10 cellular contexts compared by ENCODE assay signal in the genomic region with DNA sequence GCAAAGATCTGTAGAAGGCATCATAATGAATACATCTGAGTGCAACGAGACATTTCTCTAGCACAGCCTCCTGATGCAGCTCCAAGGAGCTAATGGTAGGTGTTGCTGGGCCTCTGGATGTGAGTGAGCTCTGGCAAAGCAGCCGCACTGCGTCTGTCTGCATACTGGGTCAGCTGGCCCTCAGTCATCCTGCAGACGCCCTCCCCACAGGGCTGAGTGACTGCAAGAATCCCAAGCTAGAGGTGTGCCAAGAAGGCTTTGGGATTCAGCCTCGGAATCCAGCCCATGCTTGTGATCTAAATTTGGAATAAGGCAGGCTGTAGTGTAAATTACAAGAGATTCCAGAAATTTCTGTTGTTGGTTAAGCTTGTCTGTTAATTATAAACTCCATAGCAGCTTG. TPM values are rescaled to one million over a fixed set of nuclear protein-coding genes. Genes with fewer than 3 reads are reported as not detected.
DNase-seq lines count a peak whose midpoint lies in the region; ATAC-seq and TF ChIP-seq lines count a peak whose summit lies in the region.
"Had no signal": no experiment of that assay in that cellular context is flagged by ENCODE, and none has a peak within 500 bp of the region (broad histone marks: within the 10 kb centered on the region; RNA-seq: fewer than 3 reads in every experiment).

No MANE protein-coding gene starts in this region.

- H3K27me3 Mint-ChIP-seq in CD4-positive, alpha-beta T cell, result no peaks in the 10 kb centered on the region
- no peaks in the 10 kb centered on the region for H3K27me3 Mint-ChIP-seq in progenitor cell of endocrine pancreas

- peak overlapping the region; percentile 95 for H3K27ac Mint-ChIP-seq in CD4-positive, alpha-beta T cell
- no peak overlapping the region for H3K27ac Mint-ChIP-seq in progenitor cell of endocrine pancreas

- POLR2A ChIA-PET in CD4-positive, alpha-beta T cell (lab: Charles Lee), result interaction anchor here (0.8 to 6.6 kb wide), 3 partner anchors 10 to 17 kb away, joined by 3 to 152 read pairs (median 67); a partner anchor contains a TSS

- peaks cover 4% of the 10 kb centered on the region for H3K36me3 ChIP-seq in rectal smooth muscle tissue (ENCODE audit: control insufficient read depth, insufficient read depth, low read length)

- H3K4me1 ChIP-seq in rectal smooth muscle tissue (ENCODE audit: control insufficient read depth, insufficient read depth, low read length), result peaks cover 31% of the 10 kb centered on the region
- H3K4me1 ChIP-seq: right lobe of liver had no signal

- DNase-seq in CD4-positive, alpha-beta T cell, result no peak
- DNase-seq in anterior cingulate cortex (lab: John Stamatoyannopoulos, UW) (peak in 32 of 58 donors; percentile 5 to 67 (median 24)), left ventricle myocardium superior (peak; percentile 79), COR-L47 (lab: John Stamatoyannopoulos, UW) (no peak), progenitor cell of endocrine pancreas (ENCODE audit: low spot score, unreplicated experiment) (no peak), activated gamma-delta T cell treated with Interleukin-2 at 50 U/mL for 16 hours (no peak), NCI-H1694 (lab: John Stamatoyannopoulos, UW) (no peak)
- DNase-seq: NCI-H1092 treated with DMSO at 0.1 percent for 48 hours, right lobe of liver had no signal

- no peak overlapping the region for H3K4me3 ChIP-seq in rectal smooth muscle tissue (ENCODE audit: low read length)
- H3K4me3 ChIP-seq: right lobe of liver had no signal

- H3K27me3 ChIP-seq in CD4-positive, alpha-beta T cell (ENCODE audit: control insufficient read depth, insufficient read depth, low read length), result no peaks in the 10 kb centered on the region
- H3K27me3 ChIP-seq in rectal smooth muscle tissue (ENCODE audit: control insufficient read depth, insufficient read depth, low read length), result no peaks in the 10 kb centered on the region
- H3K27me3 ChIP-seq: right lobe of liver had no signal

- peaks cover 89% of the 10 kb centered on the region for H3K4me1 Mint-ChIP-seq in CD4-positive, alpha-beta T cell (ENCODE audit: low read depth)
- H3K4me1 Mint-ChIP-seq in progenitor cell of endocrine pancreas (ENCODE audit: low read depth), result peaks cover 9% of the 10 kb centered on the region

- no peak overlapping the region for H3K9ac ChIP-seq in rectal smooth muscle tissue (ENCODE audit: low read length)

- peaks cover 74% of the 10 kb centered on the region for H3K36me3 Mint-ChIP-seq in CD4-positive, alpha-beta T cell (ENCODE audit: low read depth)
- H3K36me3 Mint-ChIP-seq in progenitor cell of endocrine pancreas (ENCODE audit: insufficient read depth), result peaks cover 17% of the 10 kb centered on the region

- H3K4me3 Mint-ChIP-seq in CD4-positive, alpha-beta T cell, result peak overlapping the region; percentile 37
- no peak overlapping the region for H3K4me3 Mint-ChIP-seq in progenitor cell of endocrine pancreas (ENCODE audit: low read depth)

- peaks cover 3% of the 10 kb centered on the region for H3K9me3 Mint-ChIP-seq in CD4-positive, alpha-beta T cell
- H3K9me3 Mint-ChIP-seq in progenitor cell of endocrine pancreas (ENCODE audit: low read depth), result peaks cover 3% of the 10 kb centered on the region

- CTCF ChIA-PET in CD4-positive, alpha-beta T cell (lab: Charles Lee), result interaction anchor here (0.6 to 1.0 kb wide), 2 partner anchors 15 to 17 kb away, joined by 3 to 7 read pairs; no protein-coding TSS in a partner anchor

- intact Hi-C loops in CD4-positive, alpha-beta T cell (cut with DNase I, micrococcal nuclease), result loop anchor here (2.0 to 5.0 kb wide), 3 partner anchors 16 to 328 kb away; a partner anchor contains a TSS
- intact Hi-C loops in left ventricle myocardium superior (cut with micrococcal nuclease), result no loop called here

- no peak for ATAC-seq in CD4-positive, alpha-beta T cell (ENCODE audit: poor library complexity)
- peak; percentile 90 for ATAC-seq in left ventricle myocardium superior

- H3K27ac ChIP-seq in CD4-positive, alpha-beta T cell (ENCODE audit: low read depth, low read length), result peak overlapping the region; percentile 80
- peak overlapping the region; percentile 63 for H3K27ac ChIP-seq in rectal smooth muscle tissue (ENCODE audit: low read depth, low read length)
- H3K27ac ChIP-seq: right lobe of liver had no signal

- H3K9me3 ChIP-seq in CD4-positive, alpha-beta T cell (ENCODE audit: control insufficient read depth, low read length), result no peaks in the 10 kb centered on the region
- H3K9me3 ChIP-seq: right lobe of liver had no signal

- TF ChIP-seq CTCF in CD4-positive, alpha-beta T cell (IDR thresholded peaks at IDR 0.05), result no peak
- TF ChIP-seq CTCF in progenitor cell of endocrine pancreas (IDR thresholded peaks at IDR 0.05; ENCODE audit: unreplicated experiment), result no peak

RNA-seq across cellular contexts. Expression of a gene that starts 18.5 kb away (rescaled TPM):
- 10 to 100 TPM; 63.1 to 66.4 TPM for total RNA-seq in CD4-positive, alpha-beta T cell
- 61.9 TPM for total RNA-seq in left ventricle myocardium superior
- 7.1 and 8.4 TPM in 2 replicates for total RNA-seq in progenitor cell of endocrine pancreas

Comparison
In these comparisons a context has a peak if more than half of its experiments do, and no peak if none do; other contexts are left out.
1. DNase-seq: peak in anterior cingulate cortex (32 of 58) and left ventricle myocardium superior (single experiment); none in CD4-positive, alpha-beta T cell (0 of 10), COR-L47 (single experiment), progenitor cell of endocrine pancreas (single experiment), activated gamma-delta T cell treated with Interleukin-2 at 50 U/mL for 16 hours (single experiment) and NCI-H1694 (single experiment).